ENCODE assay signal across 8 cellular contexts in the genomic region with DNA sequence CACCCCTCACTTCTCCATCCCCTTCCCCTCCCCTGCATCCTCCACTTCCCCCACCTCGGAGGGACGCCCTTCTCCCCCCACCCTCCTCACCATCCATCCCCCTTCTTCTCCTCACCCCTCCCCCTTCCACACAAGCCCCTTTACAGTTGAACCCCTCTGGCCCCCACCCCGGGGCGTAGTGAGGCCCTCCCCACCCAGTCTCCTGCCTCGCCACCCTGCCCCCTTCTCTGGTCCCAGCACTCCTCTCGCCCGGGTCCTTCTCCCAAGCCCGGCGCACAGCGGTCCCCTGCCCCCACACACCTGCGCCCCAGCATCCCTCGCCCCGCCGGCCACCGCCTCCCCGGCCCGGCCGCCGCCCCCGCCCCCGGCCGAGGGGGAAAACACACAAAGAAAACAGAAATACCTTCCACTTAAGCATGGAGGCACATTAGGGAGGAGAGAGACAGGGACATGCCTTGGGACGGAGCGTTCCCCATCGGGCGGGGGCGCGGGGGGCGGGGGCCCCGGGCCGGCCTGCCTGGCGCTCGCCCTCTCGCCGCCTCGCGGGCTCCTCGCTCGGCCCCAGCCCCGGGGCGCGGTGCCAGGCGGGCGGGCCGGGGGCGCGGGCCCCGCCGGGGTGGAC. TPM values are rescaled to one million over a fixed set of nuclear protein-coding genes. Genes with fewer than 3 reads are reported as not detected.
DNase-seq lines count a peak whose midpoint lies in the region; ATAC-seq and TF ChIP-seq lines count a peak whose summit lies in the region.

No MANE protein-coding gene starts in this region.

- no peaks in the 10 kb centered on the region for H3K9me3 Mint-ChIP-seq in effector memory CD8-positive, alpha-beta T cell

- H3K9me3 ChIP-seq in prostate gland = no peaks in the 10 kb centered on the region

- H3K4me3 ChIP-seq in NB4 (ENCODE audit: low read depth, low read length) (no peak overlapping the region), prostate gland (peak overlapping the region; percentile 47 to 52)

- ATAC-seq in effector memory CD8-positive, alpha-beta T cell (replicated peaks) = peak; percentile 11
- ATAC-seq in GM21423 (IDR thresholded peaks at IDR 0.05; ENCODE audit: unreplicated experiment) = no peak

- H3K27me3 ChIP-seq in prostate gland (replicated peaks; ENCODE audit: insufficient read depth) = no peaks in the 10 kb centered on the region

- H3K4me1 ChIP-seq in prostate gland (replicated peaks) = peaks cover 5% of the 10 kb centered on the region

- peaks cover 14 to 18% of the 10 kb centered on the region in 2 donors for H3K4me1 Mint-ChIP-seq in effector memory CD8-positive, alpha-beta T cell (ENCODE audit: low read depth in 2 of 2)

- H3K27ac Mint-ChIP-seq in effector memory CD8-positive, alpha-beta T cell = no peak overlapping the region

- DNase-seq in GM10266 (ENCODE audit: extremely low spot score) (peak; percentile 69), NB4 (ENCODE audit: low read depth) (peak; percentile 57), prostate gland (ENCODE audit: low spot score) (no peak), NCI-H2029 treated with DMSO at 0.1 percent for 48 hours (lab: John Stamatoyannopoulos, UW) (no peak), retina (no peak)
- DNase-seq in effector memory CD8-positive, alpha-beta T cell = no peak
- DNase-seq in activated naive CD4-positive, alpha-beta T cell (lab: John Stamatoyannopoulos, UW) = no peak

- peaks cover 3% of the 10 kb centered on the region for H3K36me3 Mint-ChIP-seq in effector memory CD8-positive, alpha-beta T cell (ENCODE audit: insufficient read depth)

- TF ChIP-seq CTCF in GM10266 (IDR thresholded peaks at IDR 0.05; ENCODE audit: control insufficient read depth, insufficient read depth, low read depth, missing control alignments) = no peak
- TF ChIP-seq CTCF in NB4 (IDR thresholded peaks at IDR 0.05; ENCODE audit: low read depth, low read length) = no peak
- TF ChIP-seq CTCF in prostate gland (IDR thresholded peaks at IDR 0.05) = no peak

- no peak overlapping the region for H3K27ac ChIP-seq in prostate gland

- H3K27me3 Mint-ChIP-seq in effector memory CD8-positive, alpha-beta T cell = peaks cover 50 to 88% of the 10 kb centered on the region in 2 donors

- 2% methylated on average over 34 of the region's 49 CpGs for WGBS in prostate gland

- no peaks in the 10 kb centered on the region for H3K36me3 ChIP-seq in prostate gland

- peak overlapping the region; percentile 67 to 74 for H3K4me3 Mint-ChIP-seq in effector memory CD8-positive, alpha-beta T cell

- intact Hi-C loops in prostate gland (cut with DNase I) = no loop called here

- no peak for TF ChIP-seq POLR2A in NB4 (IDR thresholded peaks at IDR 0.05; ENCODE audit: extremely low read depth, insufficient read length)
- no peak for TF ChIP-seq POLR2A in prostate gland (IDR thresholded peaks at IDR 0.05)

RNA-seq across cellular contexts. Expression of gene SRCIN1, which starts 0.4 kb away (rescaled TPM):
- total RNA-seq in prostate gland = 1 to 10 TPM; 2.4 to 4.8 TPM

Comparison
In these comparisons a context has a peak if more than half of its experiments do, and no peak if none do; other contexts are left out.
1. DNase-seq: peak in GM10266 (single experiment) and NB4 (single experiment); none in effector memory CD8-positive, alpha-beta T cell (0 of 3), prostate gland (single experiment), activated naive CD4-positive, alpha-beta T cell (0 of 4), NCI-H2029 treated with DMSO at 0.1 percent for 48 hours (single experiment) and retina (single experiment).